25 cellular contexts compared by ENCODE assay signal in the genomic region with DNA sequence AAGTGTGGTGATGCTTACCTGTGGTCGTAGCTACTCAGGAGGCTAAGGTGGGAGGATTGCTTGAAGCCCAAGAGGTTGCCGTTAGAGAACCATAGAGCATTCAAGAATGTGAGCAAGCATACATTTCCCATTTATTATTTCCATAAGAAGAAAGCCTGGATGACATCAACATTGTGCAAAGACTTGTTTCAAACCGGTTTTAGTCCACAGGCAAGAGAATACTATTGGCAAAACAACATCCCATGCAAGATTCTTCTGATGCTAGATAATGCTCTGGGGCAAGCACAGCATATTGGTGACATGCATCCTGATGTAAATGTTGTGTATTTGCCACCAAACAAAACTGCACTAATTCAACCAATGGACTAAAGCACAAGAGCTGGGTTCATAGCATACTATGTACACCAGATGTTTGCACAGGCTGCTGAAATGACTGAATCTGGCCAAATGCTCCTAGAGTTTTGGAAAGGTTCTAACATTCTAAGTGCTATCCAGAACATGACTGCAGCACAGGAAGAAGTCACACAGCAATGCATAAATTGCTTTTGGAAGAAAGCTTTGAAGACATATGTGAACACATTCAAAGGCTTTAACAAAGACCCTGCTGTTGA.
"Had no signal": no experiment of that assay in that cellular context is flagged by ENCODE, and none has a peak within 500 bp of the region (broad histone marks: within the 10 kb centered on the region; RNA-seq: fewer than 3 reads in every experiment).

No MANE protein-coding gene starts in this region.

- DNase-seq: hypothalamus; immature natural killer cell; kidney; left colon; left ventricle myocardium inferior; midbrain; mucosa of descending colon; naive thymus-derived CD4-positive, alpha-beta T cell; ovary; stimulated activated CD4-positive, alpha-beta T cell treated with anti-CD3 and anti-CD28 coated beads, Interleukin-12 subunit alpha, Interleukin-12 subunit beta, amount 100 ng/mL, for 4 hours; stimulated activated CD4-positive, alpha-beta T cell treated with anti-CD3 and anti-CD28 coated beads, Interleukin-15, amount 100 ng/mL, for 24 hours; stimulated activated CD4-positive, alpha-beta T cell treated with anti-CD3 and anti-CD28 coated beads, Interleukin-2, amount 100 ng/mL, for 24 hours; stimulated activated CD4-positive, alpha-beta T cell treated with anti-CD3 and anti-CD28 coated beads, Interleukin-4, amount 100 ng/mL, for 1 hour; stimulated activated naive B cell treated with anti-CD40 and anti-IgM and Interleukin-4, amounts not matched to agents 10 μg/mL and 1 μg/mL and 100 μg/mL, for 72 hours; stimulated activated naive CD8-positive, alpha-beta T cell treated with anti-CD3 and anti-CD28 coated beads, Interleukin-15, Interleukin-2, amounts not matched to agents 100 U/mL and 50 U/mL, for 24 hours; stomach; testis; thyroid gland; transverse colon; upper lobe of right lung had no signal

- H3K9me3 ChIP-seq: left ventricle myocardium inferior, mucosa of descending colon, ovary, right atrium auricular region, stomach, testis, thyroid gland, transverse colon, upper lobe of right lung had no signal

- H3K36me3 ChIP-seq: left ventricle myocardium inferior, ovary, right atrium auricular region, stomach, thyroid gland, transverse colon, upper lobe of right lung had no signal

- H3K4me1 ChIP-seq: left ventricle myocardium inferior, right atrium auricular region, stomach, testis, thyroid gland, transverse colon, upper lobe of right lung had no signal

- H3K27ac ChIP-seq: left ventricle myocardium inferior, ovary, right atrium auricular region, skin epidermis, stomach, testis, thyroid gland, transverse colon, upper lobe of right lung had no signal

- H3K4me3 ChIP-seq: left ventricle myocardium inferior, lung, mucosa of descending colon, ovary, right atrium auricular region, skin epidermis, stomach, testis, thyroid gland, transverse colon, upper lobe of right lung had no signal

- H3K27me3 ChIP-seq: ovary, right atrium auricular region, stomach, testis, thyroid gland, transverse colon, upper lobe of right lung had no signal

- ATAC-seq: left colon; mucosa of descending colon; naive thymus-derived CD4-positive, alpha-beta T cell; natural killer cell treated with Interleukin-12 subunit alpha and Interleukin-12 subunit beta and Interleukin-15 and Interleukin-18, amount 100 ng/mL, for 72 hours; sciatic nerve; stimulated activated naive B cell treated with anti-CD40 and anti-IgM and Interleukin-4, amounts not matched to agents 10 μg/mL and 1 μg/mL and 100 μg/mL, for 72 hours; stimulated activated naive CD8-positive, alpha-beta T cell treated with anti-CD3 and anti-CD28 coated beads, Interleukin-15, Interleukin-2, amounts not matched to agents 100 U/mL and 50 U/mL, for 24 hours; upper lobe of right lung had no signal
